ENCODE assay signal across 8 cellular contexts in genomic region chr10:69629897-69630650, GRCh38. TPM values are rescaled to one million over a fixed set of nuclear protein-coding genes. Genes with fewer than 3 reads are reported as not detected.
DNase-seq lines count a peak whose midpoint lies in the region; ATAC-seq and TF ChIP-seq lines count a peak whose summit lies in the region.

TSS of gene FAM241B (plus strand) at chr10:69630247. CDS start at chr10:69631744, 1,497 bp downstream.

- no peaks in the 10 kb centered on the region for H3K9me3 ChIP-seq in CD8-positive, alpha-beta T cell (ENCODE audit: low read length)
- no peaks in the 10 kb centered on the region for H3K9me3 ChIP-seq in Panc1 (ENCODE audit: control insufficient read depth, insufficient read depth, low read depth, low read length)

- CTCF ChIA-PET in CD8-positive, alpha-beta T cell (lab: Charles Lee): interaction anchor here (0.7 to 1.4 kb wide), 12 partner anchors 8 to 226 kb away, joined by 3 to 16 read pairs (median 4); no protein-coding TSS in a partner anchor
- CTCF ChIA-PET in HEK293T (lab: Yijun Ruan, JAX): interaction anchor here (0.6 to 0.8 kb wide), 3 partner anchors 16 to 152 kb away, joined by 3 read pairs; no protein-coding TSS in a partner anchor
- CTCF ChIA-PET in Panc1 (lab: Charles Lee): interaction anchor here (0.8 to 0.9 kb wide), 2 partner anchors 9 to 222 kb away, joined by 3 read pairs; no protein-coding TSS in a partner anchor

- peak within 1 kb of the TSS; percentile 70 for H3K27ac Mint-ChIP-seq in CD8-positive, alpha-beta T cell
- H3K27ac Mint-ChIP-seq in type B pancreatic cell: no peak within 1 kb of the TSS

- no peaks in the 10 kb centered on the region for H3K36me3 ChIP-seq in CD8-positive, alpha-beta T cell (ENCODE audit: insufficient read depth, low read length)
- no peaks in the 10 kb centered on the region for H3K36me3 ChIP-seq in Panc1 (ENCODE audit: control insufficient read depth, insufficient read depth, low read length)

- H3K9me3 Mint-ChIP-seq in CD8-positive, alpha-beta T cell: peaks cover 4% of the 10 kb centered on the region
- no peaks in the 10 kb centered on the region for H3K9me3 Mint-ChIP-seq in type B pancreatic cell

- H3K4me3 Mint-ChIP-seq in CD8-positive, alpha-beta T cell: peak within 1 kb of the TSS; percentile 76
- H3K4me3 Mint-ChIP-seq in type B pancreatic cell: peak within 1 kb of the TSS; percentile 83

- H3K27me3 Mint-ChIP-seq in CD8-positive, alpha-beta T cell (ENCODE audit: low read depth): no peaks in the 10 kb centered on the region
- H3K27me3 Mint-ChIP-seq in type B pancreatic cell: peaks cover 25% of the 10 kb centered on the region

- H3K27me3 ChIP-seq in CD8-positive, alpha-beta T cell (ENCODE audit: insufficient read depth, low read length): no peaks in the 10 kb centered on the region
- H3K27me3 ChIP-seq in Panc1 (ENCODE audit: control insufficient read depth, insufficient read depth, low read length): no peaks in the 10 kb centered on the region

- H3K4me1 ChIP-seq in CD8-positive, alpha-beta T cell (ENCODE audit: insufficient read depth, low read length): peaks cover 21% of the 10 kb centered on the region
- H3K4me1 ChIP-seq in Panc1 (ENCODE audit: control insufficient read depth, insufficient read depth, low read length): no peaks in the 10 kb centered on the region

- intact Hi-C loops in CD8-positive, alpha-beta T cell (cut with DNase I, micrococcal nuclease): loop anchor here (1.0 to 10.0 kb wide), 4 partner anchors 9 to 311 kb away; no protein-coding TSS in a partner anchor
- intact Hi-C loops in Panc1 (cut with micrococcal nuclease; ENCODE audit: unreplicated experiment): loop anchor here (10.0 kb wide), 2 partner anchors 115 to 395 kb away; no protein-coding TSS in a partner anchor
- intact Hi-C loops in head of caudate nucleus (cut with DNase I): loop anchor here (10.0 kb wide), 1 partner anchor 395 kb away; no protein-coding TSS in a partner anchor
- intact Hi-C loops in posterior vena cava (cut with DNase I): loop anchor here (5.0 to 10.0 kb wide), 4 partner anchors 113 to 717 kb away; partner anchors contain the start of gene TACR2 (in 1 of the 2)

- in situ Hi-C loops in Panc1 (cut with HindIII; ENCODE audit: low pct_unique_long_range_greater_than_20kb, low sequenced_read_pairs): no loop called here

- TF ChIP-seq CTCF in CD8-positive, alpha-beta T cell (IDR thresholded peaks at IDR 0.05): peak; percentile 100
- TF ChIP-seq CTCF in Panc1 (IDR thresholded peaks at IDR 0.05) (peak; percentile 100), type B pancreatic cell (conservative IDR thresholded peaks at IDR 0.05) (peak; percentile 100)

- ATAC-seq in CD8-positive, alpha-beta T cell: peak; percentile 99
- peak; percentile 94 for ATAC-seq in Panc1
- no peak for ATAC-seq in HG02763 (IDR thresholded peaks at IDR 0.05; ENCODE audit: unreplicated experiment)

- POLR2A ChIA-PET in CD8-positive, alpha-beta T cell (lab: Charles Lee): no interaction called here
- POLR2A ChIA-PET in HEK293T (lab: Yijun Ruan, JAX): interaction anchor here (1.2 kb wide), 1 partner anchor 10 kb away, joined by 3 read pairs; no protein-coding TSS in a partner anchor
- POLR2A ChIA-PET in Panc1 (lab: Charles Lee): no interaction called here

- peak within 1 kb of the TSS; percentile 83 for H3K4me3 ChIP-seq in CD8-positive, alpha-beta T cell (ENCODE audit: low read depth, low read length)
- H3K4me3 ChIP-seq in Panc1 (ENCODE audit: low read depth in 2 of 2, low read length in 2 of 2): peak within 1 kb of the TSS; percentile 67 to 68

- H3K27ac ChIP-seq in CD8-positive, alpha-beta T cell (ENCODE audit: low read depth, low read length): peak within 1 kb of the TSS; percentile 37
- H3K27ac ChIP-seq in Panc1 (ENCODE audit: low read length): peak within 1 kb of the TSS; percentile 80

- peaks cover 19% of the 10 kb centered on the region for H3K36me3 Mint-ChIP-seq in CD8-positive, alpha-beta T cell
- no peaks in the 10 kb centered on the region for H3K36me3 Mint-ChIP-seq in type B pancreatic cell

- peak; percentile 40 to 86 (median 71) for DNase-seq in CD8-positive, alpha-beta T cell
- peak; percentile 92 for DNase-seq in HEK293T (ENCODE audit: extremely low spot score)
- DNase-seq in Panc1 (ENCODE audit: low read depth, low spot score): no peak
- DNase-seq in activated naive CD4-positive, alpha-beta T cell (lab: John Stamatoyannopoulos, UW): peak; percentile 37 to 69 (median 50)
- DNase-seq in head of caudate nucleus: peak in 40 of 42 donors; percentile 33 to 81 (median 61)
- peak; percentile 89 for DNase-seq in posterior vena cava (ENCODE audit: low spot score)
- DNase-seq in type B pancreatic cell (ENCODE audit: extremely low spot score, unreplicated experiment): peak; percentile 84

- no TSS peak for BruUV-seq in Panc1 (replicated peaks; lab: Mats Ljungman, UMichigan)

- peaks cover 24% of the 10 kb centered on the region for H3K4me1 Mint-ChIP-seq in CD8-positive, alpha-beta T cell (ENCODE audit: low read depth)
- H3K4me1 Mint-ChIP-seq in type B pancreatic cell (ENCODE audit: unreplicated experiment): no peaks in the 10 kb centered on the region

TF ChIP-seq in HEK293T, 16 proteins besides CTCF, POLR2A, EP300 and RAD21:
- no peak for TF ChIP-seq TARDBP (IDR thresholded peaks at IDR 0.05)
- TF ChIP-seq NFRKB (IDR thresholded peaks at IDR 0.05): no peak
- TF ChIP-seq ARNT (IDR thresholded peaks at IDR 0.05): peak; percentile 34; the same call in 1 of the 2 replicates

RNA-seq across cellular contexts. Expression of gene FAM241B, which starts in this region (rescaled TPM):
- 1 to 10 TPM; 7.4 to 9.1 TPM for total RNA-seq in CD8-positive, alpha-beta T cell
- total RNA-seq in Panc1 (2021; ENCODE audit: unreplicated experiment): 29.1 TPM
- polyA plus RNA-seq in Panc1 (2012; ENCODE audit: insufficient read length): 37.5 TPM
- total RNA-seq in posterior vena cava: 1 to 10 TPM; 2.2 to 3.1 TPM
- total RNA-seq in type B pancreatic cell (ENCODE audit: low replicate concordance): 8.8 and 9.8 TPM in 2 replicates
